ENCODE assay signal across 17 cellular contexts in genomic region chr6:141989706-141989959, GRCh38.
"Had no signal": no experiment of that assay in that cellular context is flagged by ENCODE, and none has a peak within 500 bp of the region (broad histone marks: within the 10 kb centered on the region; RNA-seq: fewer than 3 reads in every experiment).

No MANE protein-coding gene starts in this region.

- H3K27ac ChIP-seq: breast epithelium, lower lobe of right lung, skin epidermis, tibial artery, uterus had no signal

- H3K36me3 ChIP-seq: breast epithelium, lower lobe of right lung, tibial artery, uterus had no signal

- H3K4me3 ChIP-seq: breast epithelium, lower lobe of right lung, skin epidermis, tibial artery, uterus had no signal

- H3K36me3 Mint-ChIP-seq: activated CD4-positive, alpha-beta memory T cell treated with anti-CD3 and anti-CD28 coated beads for 36 hours; activated CD8-positive, alpha-beta memory T cell treated with anti-CD3 and anti-CD28 coated beads, Interleukin-2, amount 10 ng/mL, durations not matched to agents 7 days and 5 days; naive B cell had no signal

- H3K27ac Mint-ChIP-seq: activated CD4-positive, alpha-beta memory T cell treated with anti-CD3 and anti-CD28 coated beads for 36 hours; activated CD8-positive, alpha-beta memory T cell treated with anti-CD3 and anti-CD28 coated beads, Interleukin-2, amount 10 ng/mL, durations not matched to agents 7 days and 5 days; activated naive CD4-positive, alpha-beta T cell treated with anti-CD3 and anti-CD28 coated beads for 36 hours; activated naive CD8-positive, alpha-beta T cell treated with anti-CD3 and anti-CD28 coated beads, Interleukin-2, amount 50 U/mL, for 24 hours; activated T-helper 2 cell treated with anti-CD3 and anti-CD28 coated beads, Interferon-gamma antibody, Interleukin-2, Interleukin-4, amounts not matched to agents 10 μg/mL and 5 μg/mL and 100 μg/mL, durations not matched to agents 14 hours and 24 hours and 36 hours; naive B cell had no signal

- H3K4me1 Mint-ChIP-seq: activated CD8-positive, alpha-beta memory T cell treated with anti-CD3 and anti-CD28 coated beads, Interleukin-2, amount 10 ng/mL, durations not matched to agents 7 days and 5 days; activated naive CD8-positive, alpha-beta T cell treated with anti-CD3 and anti-CD28 coated beads, Interleukin-2, amount 50 U/mL, for 24 hours; naive B cell had no signal

- H3K4me3 Mint-ChIP-seq: activated CD4-positive, alpha-beta memory T cell treated with anti-CD3 and anti-CD28 coated beads for 36 hours; activated CD8-positive, alpha-beta memory T cell treated with anti-CD3 and anti-CD28 coated beads, Interleukin-2, amount 10 ng/mL, durations not matched to agents 7 days and 5 days; activated naive CD4-positive, alpha-beta T cell treated with anti-CD3 and anti-CD28 coated beads for 36 hours; activated naive CD8-positive, alpha-beta T cell treated with anti-CD3 and anti-CD28 coated beads, Interleukin-2, amount 50 U/mL, for 24 hours; naive B cell had no signal

- ATAC-seq: activated CD8-positive, alpha-beta memory T cell treated with anti-CD3 and anti-CD28 coated beads, Interleukin-2, amount 10 ng/mL, durations not matched to agents 7 days and 5 days; activated naive CD8-positive, alpha-beta T cell treated with anti-CD3 and anti-CD28 coated beads, Interleukin-2, amount 50 U/mL, for 24 hours; left colon; lower lobe of right lung had no signal

- H3K4me1 ChIP-seq: breast epithelium, lower lobe of right lung, tibial artery, uterus had no signal

- H3K27me3 ChIP-seq: breast epithelium, tibial artery, uterus had no signal

- H3K9me3 Mint-ChIP-seq: activated CD4-positive, alpha-beta memory T cell treated with anti-CD3 and anti-CD28 coated beads for 36 hours; activated naive CD4-positive, alpha-beta T cell treated with anti-CD3 and anti-CD28 coated beads for 36 hours; activated naive CD8-positive, alpha-beta T cell treated with anti-CD3 and anti-CD28 coated beads, Interleukin-2, amount 50 U/mL, for 24 hours; activated T-helper 2 cell treated with anti-CD3 and anti-CD28 coated beads, Interferon-gamma antibody, Interleukin-2, Interleukin-4, amounts not matched to agents 10 μg/mL and 5 μg/mL and 100 μg/mL, durations not matched to agents 14 hours and 24 hours and 36 hours had no signal

- H3K27me3 Mint-ChIP-seq: activated CD8-positive, alpha-beta memory T cell treated with anti-CD3 and anti-CD28 coated beads, Interleukin-2, amount 10 ng/mL, durations not matched to agents 7 days and 5 days; activated naive CD8-positive, alpha-beta T cell treated with anti-CD3 and anti-CD28 coated beads, Interleukin-2, amount 50 U/mL, for 24 hours; naive B cell had no signal

- DNase-seq: activated CD4-positive, CD25-positive, alpha-beta regulatory T cell treated with anti-CD3 and anti-CD28 coated beads, Interleukin-2, amount 50 U/mL, for 72 hours; activated T-cell treated with anti-CD3 and anti-CD28 coated beads, Interleukin-2, amount 50 U/mL, for 1 hour; aorta; cerebellar nuclear complex; effector CD8-positive, alpha-beta T cell; left colon; lower lobe of right lung; naive B cell; tibial artery; uterus had no signal

- H3K9me3 ChIP-seq: breast epithelium, lower lobe of right lung, tibial artery, uterus had no signal
